11 cellular contexts compared by ENCODE assay signal in genomic region chr11:47724041-47724729, GRCh38. TPM values are rescaled to one million over a fixed set of nuclear protein-coding genes. Genes with fewer than 3 reads are reported as not detected.
A peak's percentile ranks its signal among the peaks of the same experiment; 100 is the strongest.
DNase-seq lines count a peak whose midpoint lies in the region; ATAC-seq and TF ChIP-seq lines count a peak whose summit lies in the region.
"Had no signal": no experiment of that assay in that cellular context is flagged by ENCODE, and none has a peak within 500 bp of the region (broad histone marks: within the 10 kb centered on the region; RNA-seq: fewer than 3 reads in every experiment).

No MANE protein-coding gene starts in this region.

- H3K4me3 Mint-ChIP-seq in CD14-positive monocyte, result no peak overlapping the region
- H3K4me3 Mint-ChIP-seq in naive B cell, result no peak overlapping the region
- H3K4me3 Mint-ChIP-seq: T-helper 1 cell treated with Interleukin-12 subunit alpha and Interleukin-12 subunit beta and Interleukin-4 antibody, amounts not matched to agents 30 μg/mL and 1 μg/mL, for 36 hours had no signal

- H3K27ac ChIP-seq in coronary artery, result peak overlapping the region; percentile 63 to 85

- peaks cover 15% of the 10 kb centered on the region for H3K4me1 Mint-ChIP-seq in CD14-positive monocyte
- H3K4me1 Mint-ChIP-seq in naive B cell, result no peaks in the 10 kb centered on the region

- H3K9me3 Mint-ChIP-seq in CD14-positive monocyte (no peaks in the 10 kb centered on the region), naive B cell (no peaks in the 10 kb centered on the region)
- H3K9me3 Mint-ChIP-seq: T-helper 1 cell treated with Interleukin-12 subunit alpha and Interleukin-12 subunit beta and Interleukin-4 antibody, amounts not matched to agents 30 μg/mL and 1 μg/mL, for 36 hours had no signal

- H3K27me3 Mint-ChIP-seq in CD14-positive monocyte (ENCODE audit: low read depth in 3 of 3), result no peaks in the 10 kb centered on the region
- no peaks in the 10 kb centered on the region for H3K27me3 Mint-ChIP-seq in naive B cell

- TF ChIP-seq CTCF in CD14-positive monocyte (IDR thresholded peaks at IDR 0.05), result no peak
- TF ChIP-seq CTCF in coronary artery (IDR thresholded peaks at IDR 0.05), result no peak

- intact Hi-C loops in CD14-positive monocyte (cut with micrococcal nuclease), result no loop called here

- peak overlapping the region in 5 of 7 donors; percentile 2 to 75 (median 26) for H3K27ac Mint-ChIP-seq in CD14-positive monocyte
- peak overlapping the region in 4 of 6 donors; percentile 23 to 88 (median 56) for H3K27ac Mint-ChIP-seq in naive B cell
- H3K27ac Mint-ChIP-seq: T-helper 1 cell treated with Interleukin-12 subunit alpha and Interleukin-12 subunit beta and Interleukin-4 antibody, amounts not matched to agents 30 μg/mL and 1 μg/mL, for 36 hours had no signal

- H3K36me3 Mint-ChIP-seq in CD14-positive monocyte (peaks cover 68 to 88% of the 10 kb centered on the region in 2 donors), naive B cell (peaks cover 0 to 20% of the 10 kb centered on the region in 2 donors)

- no peak overlapping the region for H3K4me3 ChIP-seq in coronary artery

- ATAC-seq in naive B cell (ENCODE audit: low read depth in 2 of 2) (no peak), GM18907 (IDR thresholded peaks at IDR 0.05; ENCODE audit: unreplicated experiment) (no peak)

- DNase-seq in CD14-positive monocyte (ENCODE audit: low spot score), result no peak
- DNase-seq in MV-4-11 (lab: John Stamatoyannopoulos, UW), result peak; percentile 90
- peak; percentile 75 for DNase-seq in coronary artery (ENCODE audit: low spot score)
- no peak for DNase-seq in naive B cell
- DNase-seq in NCI-H187 (lab: John Stamatoyannopoulos, UW), result no peak
- no peak for DNase-seq in middle frontal gyrus (ENCODE audit: extremely low spot score, low spot score)
- DNase-seq in NCI-H2081 treated with DMSO at 0.1 percent for 48 hours (lab: John Stamatoyannopoulos, UW), result no peak
- DNase-seq: KBM-7, midbrain had no signal

RNA-seq across cellular contexts. Expression of gene AGBL2, which starts 9.0 kb away (rescaled TPM):
- polyA plus RNA-seq in CD14-positive monocyte (not detected), naive B cell (ENCODE audit: low read depth in 6 of 6) (10 to 100 TPM in 1 of 6 donors, 1 to 10 TPM in 5; 3.1 to 14.6 (median 5.7) TPM)

RNA-seq across cellular contexts. Expression of gene FNBP4, which starts 43.0 kb away (rescaled TPM):
- polyA plus RNA-seq in CD14-positive monocyte, result 10 to 100 TPM; 13.3 to 17.0 TPM
- polyA plus RNA-seq in naive B cell (ENCODE audit: low read depth in 6 of 6), result 10 to 100 TPM; 30.9 to 88.8 (median 61.2) TPM

Comparison
In these comparisons a context has a peak if more than half of its experiments do, and no peak if none do; other contexts are left out.
1. DNase-seq: peak in MV-4-11 (single experiment) and coronary artery (single experiment); none in CD14-positive monocyte (single experiment), naive B cell (single experiment), NCI-H187 (0 of 2), middle frontal gyrus (single experiment) and NCI-H2081 treated with DMSO at 0.1 percent for 48 hours (single experiment).
2. RNA of gene AGBL2, which starts 9.0 kb away (polyA plus RNA-seq): 3.1 to 14.6 TPM in naive B cell; not detected in CD14-positive monocyte; every median in the first group is over 4 times any median in the second.